In genomic region chr12:101422066-101422465, GRCh38 we compare ENCODE assay signal across 5 cellular contexts. TPM values are rescaled to one million over a fixed set of nuclear protein-coding genes. Genes with fewer than 3 reads are reported as not detected.
"Had no signal": no experiment of that assay in that cellular context is flagged by ENCODE, and none has a peak within 500 bp of the region (broad histone marks: within the 10 kb centered on the region; RNA-seq: fewer than 3 reads in every experiment).

No MANE protein-coding gene starts in this region.

RNA-seq across cellular contexts. Expression of gene SPIC, which starts 53.1 kb away (rescaled TPM):
- total RNA-seq: HT-29, HT1080, IMR-90, K562 had no signal
- polyA plus RNA-seq: IgD-negative memory B cell, IMR-90, K562 had no signal
